In genomic region chr11:747176-748006, GRCh38 we compare ENCODE assay signal across 8 cellular contexts. TPM values are rescaled to one million over a fixed set of nuclear protein-coding genes. Genes with fewer than 3 reads are reported as not detected.
DNase-seq lines count a peak whose midpoint lies in the region; ATAC-seq lines count a peak whose summit lies in the region.

Gene TALDO1 (plus strand): TSS chr11:747464. CDS start chr11:747482, 18 bp downstream.

- no peaks in the 10 kb centered on the region for H3K27me3 Mint-ChIP-seq in activated T-cell treated with anti-CD3 and anti-CD28 coated beads, Interleukin-2, amount 50 U/mL, for 4 hours (ENCODE audit: low read depth)

- H3K4me1 Mint-ChIP-seq in activated T-cell treated with anti-CD3 and anti-CD28 coated beads, Interleukin-2, amount 50 U/mL, for 4 hours (ENCODE audit: low read depth) = peaks cover 14% of the 10 kb centered on the region

- H3K36me3 Mint-ChIP-seq in activated T-cell treated with anti-CD3 and anti-CD28 coated beads, Interleukin-2, amount 50 U/mL, for 4 hours (ENCODE audit: insufficient read depth) = no peaks in the 10 kb centered on the region

- peak; percentile 63 for DNase-seq in DMS114 treated with DMSO at 0.1 percent for 48 hours (lab: John Stamatoyannopoulos, UW; ENCODE audit: unreplicated experiment)
- DNase-seq in HuH-7.5 (ENCODE audit: low spot score) = peak; percentile 84
- DNase-seq in OCI-M2 (lab: John Stamatoyannopoulos, UW; ENCODE audit: unreplicated experiment) = peak; percentile 22
- peak; percentile 69 for DNase-seq in activated T-cell treated with anti-CD3 and anti-CD28 coated beads, Interleukin-2, amount 50 U/mL, for 4 hours
- DNase-seq in myocyte (ENCODE audit: low read depth) = peak; percentile 89
- peak; percentile 83 for DNase-seq in stimulated activated CD8-positive, alpha-beta memory T cell treated with anti-CD3 and anti-CD28 coated beads, Interleukin-7, amount 100 ng/mL, for 48 hours (ENCODE audit: extremely low read depth in 1 of 2, low read depth in 1 of 2)

- no peaks in the 10 kb centered on the region for H3K9me3 Mint-ChIP-seq in activated T-cell treated with anti-CD3 and anti-CD28 coated beads, Interleukin-2, amount 50 U/mL, for 4 hours

- H3K4me3 Mint-ChIP-seq in activated T-cell treated with anti-CD3 and anti-CD28 coated beads, Interleukin-2, amount 50 U/mL, for 4 hours = peak within 1 kb of the TSS; percentile 81

- ATAC-seq in GM21515 (IDR thresholded peaks at IDR 0.05; ENCODE audit: unreplicated experiment) = peak; percentile 91
- ATAC-seq in activated T-cell treated with anti-CD3 and anti-CD28 coated beads, Interleukin-2, amount 50 U/mL, for 4 hours = peak; percentile 94
- peak; percentile 90 for ATAC-seq in esophagus mucosa

RNA-seq across cellular contexts. Expression of gene TALDO1, which starts in this region (rescaled TPM):
- 100 to 1,000 TPM; 281 to 316 (median 313) TPM for total RNA-seq in activated T-cell treated with anti-CD3 and anti-CD28 coated beads, Interleukin-2, amount 50 U/mL, for 4 hours
- total RNA-seq in esophagus mucosa (263 TPM), myocyte (118 and 155 TPM in 2 replicates)
- polyA plus RNA-seq in myocyte (2012) = 245 TPM

Comparison
In these comparisons a context has a peak if more than half of its experiments do, and no peak if none do; other contexts are left out.
1. Peak in every context shown above with its lines: DNase-seq and ATAC-seq.
2. DNase-seq: peak in every context shown above with its lines; median percentile 89 in myocyte; 84 in HuH-7.5; 83 in stimulated activated CD8-positive, alpha-beta memory T cell treated with anti-CD3 and anti-CD28 coated beads, Interleukin-7, amount 100 ng/mL, for 48 hours; 69 in activated T-cell treated with anti-CD3 and anti-CD28 coated beads, Interleukin-2, amount 50 U/mL, for 4 hours; 63 in DMS114 treated with DMSO at 0.1 percent for 48 hours; 22 in OCI-M2.